Comparison of ENCODE assay signal across 24 cellular contexts in the genomic region with DNA sequence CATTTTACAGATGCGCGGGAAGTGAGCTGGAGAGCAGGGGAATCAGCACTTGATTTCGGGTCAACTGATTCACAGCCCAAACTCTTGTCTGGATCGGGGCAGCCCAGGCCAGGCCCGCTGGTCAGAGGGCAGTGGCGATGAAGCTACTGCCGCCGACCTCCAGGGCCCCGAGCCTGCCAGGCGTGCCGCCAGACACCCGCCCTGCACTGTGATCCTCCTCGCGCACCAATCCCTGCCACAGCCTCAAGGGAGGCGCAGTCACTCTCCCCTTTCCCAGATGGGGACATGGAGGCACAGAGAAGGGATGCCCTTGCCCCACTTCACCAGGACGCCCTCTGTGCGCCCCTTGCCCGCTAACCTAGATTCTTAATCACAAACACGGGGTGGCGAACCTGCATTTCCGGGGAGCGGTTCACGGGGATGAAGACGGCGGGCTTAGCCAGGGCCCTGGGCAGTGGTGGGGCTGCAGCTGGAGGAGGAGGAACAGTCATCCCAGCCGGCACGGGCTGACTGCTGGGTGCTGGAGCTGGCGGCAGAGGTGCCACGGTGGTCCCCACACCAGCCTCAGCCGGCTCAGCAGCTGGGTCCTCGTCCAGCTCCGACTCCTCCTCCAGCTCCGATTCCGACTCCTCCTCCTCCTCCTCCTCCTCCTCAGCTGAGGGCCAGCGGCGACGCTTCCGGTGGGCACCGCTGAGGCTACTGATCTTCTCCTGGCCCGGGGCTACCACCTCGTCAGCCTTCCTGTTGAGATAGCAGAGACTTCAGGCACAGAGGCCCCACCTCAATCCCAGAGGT. TPM values are rescaled to one million over a fixed set of nuclear protein-coding genes. Genes with fewer than 3 reads are reported as not detected.
DNase-seq lines count a peak whose midpoint lies in the region; ATAC-seq and TF ChIP-seq lines count a peak whose summit lies in the region.
"Had no signal": no experiment of that assay in that cellular context is flagged by ENCODE, and none has a peak within 500 bp of the region (broad histone marks: within the 10 kb centered on the region; RNA-seq: fewer than 3 reads in every experiment).

No MANE protein-coding gene starts in this region.

- peaks cover 28% of the 10 kb centered on the region for H3K79me1 ChIP-seq in mesenchymal stem cell (replicated peaks; ENCODE audit: low read length, poor library complexity, severe bottlenecking)

- no peaks in the 10 kb centered on the region for H3K9me3 ChIP-seq in left ventricle myocardium inferior (replicated peaks)
- H3K9me3 ChIP-seq in Panc1 (ENCODE audit: control insufficient read depth, insufficient read depth, low read depth, low read length), result no peaks in the 10 kb centered on the region
- H3K9me3 ChIP-seq in mesenchymal stem cell (ENCODE audit: control insufficient read depth, low read length), result no peaks in the 10 kb centered on the region
- H3K9me3 ChIP-seq in upper lobe of right lung, result no peaks in the 10 kb centered on the region
- H3K9me3 ChIP-seq: BLaER1 treated with 17β-estradiol and CSF1 and Interleukin-3, amounts not matched to agents 10 nM and 100 nM; SK-N-SH had no signal

- CTCF ChIA-PET in Panc1 (lab: Charles Lee), result no interaction called here

- H2BK12ac ChIP-seq in mesenchymal stem cell (ENCODE audit: low read length in 2 of 2), result no peak overlapping the region

- no peak overlapping the region for H3K9ac ChIP-seq in mesenchymal stem cell (ENCODE audit: low read length)
- H3K9ac ChIP-seq: BLaER1 treated with 17β-estradiol and CSF1 and Interleukin-3, amounts not matched to agents 10 nM and 100 nM; SK-N-SH had no signal

- H3K4me3 ChIP-seq in left ventricle myocardium inferior (no peak overlapping the region), Panc1 (ENCODE audit: low read depth in 2 of 2, low read length in 2 of 2) (no peak overlapping the region), mesenchymal stem cell (ENCODE audit: insufficient read depth in 1 of 2, low read depth in 1 of 2, low read length in 2 of 2) (no peak overlapping the region), upper lobe of right lung (no peak overlapping the region)
- H3K4me3 ChIP-seq: BLaER1 treated with 17β-estradiol and CSF1 and Interleukin-3, amounts not matched to agents 10 nM and 100 nM had no signal

- TF ChIP-seq CTCF in left ventricle myocardium inferior (IDR thresholded peaks at IDR 0.05; ENCODE audit: borderline replicate concordance) (no peak), Panc1 (IDR thresholded peaks at IDR 0.05) (no peak), upper lobe of right lung (IDR thresholded peaks at IDR 0.05) (no peak)

- H3K36me3 ChIP-seq in left ventricle myocardium inferior (peaks cover 89% of the 10 kb centered on the region), Panc1 (ENCODE audit: control insufficient read depth, insufficient read depth, low read length) (peaks cover 29% of the 10 kb centered on the region), mesenchymal stem cell (ENCODE audit: control insufficient read depth in 1 of 2, insufficient read depth in 2 of 2, low read depth in 1 of 2, low read length in 2 of 2) (peaks cover 66 to 77% of the 10 kb centered on the region in 2 experiments), upper lobe of right lung (peaks cover 92% of the 10 kb centered on the region)

- no peak overlapping the region for H3K18ac ChIP-seq in mesenchymal stem cell (ENCODE audit: low read depth in 1 of 2, low read length in 2 of 2)

- WGBS in mesenchymal stem cell, result 95% methylated on average over 39 of the region's 41 CpGs

- DNase-seq in Right ventricle myocardium inferior (ENCODE audit: missing footprints) (peak; percentile 53), left ventricle myocardium inferior (no peak), Panc1 (ENCODE audit: low read depth, low spot score) (no peak), mesenchymal stem cell (no peak), upper lobe of right lung (no peak), Ammon's horn (ENCODE audit: low spot score) (no peak), NCI-H510A treated with DMSO at 0.1 percent for 48 hours (lab: John Stamatoyannopoulos, UW) (no peak), OCI-M2 (lab: John Stamatoyannopoulos, UW; ENCODE audit: unreplicated experiment) (no peak)
- DNase-seq: CD4-positive, alpha-beta T cell; DMS53; HFFc6; Kasumi-1; NCI-H1105; NCI-H1436 treated with DMSO at 0.1 percent for 48 hours; NCI-H1930; NCI-H446; NCI-H526; NCI-H82; NK-92 treated with Interleukin-12 subunit alpha and Interleukin-12 subunit beta, amount 100 ng/mL, for 24 hours; SIG-M5; SK-N-SH; SW 1271 had no signal

- H3K4me2 ChIP-seq in mesenchymal stem cell (ENCODE audit: low read length, poor library complexity, severe bottlenecking), result no peak overlapping the region
- H3K4me2 ChIP-seq: BLaER1 treated with 17β-estradiol and CSF1 and Interleukin-3, amounts not matched to agents 10 nM and 100 nM; SK-N-SH had no signal

- H3K27ac ChIP-seq in left ventricle myocardium inferior (replicated peaks) (no peak overlapping the region), Panc1 (ENCODE audit: low read length) (no peak overlapping the region), mesenchymal stem cell (ENCODE audit: low read length, poor library complexity, severe bottlenecking) (no peak overlapping the region), upper lobe of right lung (no peak overlapping the region)
- H3K27ac ChIP-seq: BLaER1 treated with 17β-estradiol and CSF1 and Interleukin-3, amounts not matched to agents 10 nM and 100 nM; RWPE1 had no signal

- H3K27me3 ChIP-seq in left ventricle myocardium inferior (ENCODE audit: low read depth), result no peaks in the 10 kb centered on the region
- H3K27me3 ChIP-seq in Panc1 (ENCODE audit: control insufficient read depth, insufficient read depth, low read length), result no peaks in the 10 kb centered on the region
- no peaks in the 10 kb centered on the region for H3K27me3 ChIP-seq in mesenchymal stem cell (ENCODE audit: control insufficient read depth in 1 of 2, insufficient read depth in 1 of 2, low read length in 2 of 2)
- H3K27me3 ChIP-seq in upper lobe of right lung, result no peaks in the 10 kb centered on the region
- H3K27me3 ChIP-seq: BLaER1 treated with 17β-estradiol and CSF1 and Interleukin-3, amounts not matched to agents 10 nM and 100 nM had no signal

- peak overlapping the region; percentile 16 for H4K91ac ChIP-seq in mesenchymal stem cell (ENCODE audit: low read length)

- H2BK120ac ChIP-seq in mesenchymal stem cell (ENCODE audit: low read depth, low read length), result no peak overlapping the region

- BruUV-seq in Panc1 (replicated peaks; lab: Mats Ljungman, UMichigan), result no TSS peak

- no peak overlapping the region for H4K8ac ChIP-seq in mesenchymal stem cell (ENCODE audit: low read length)

- ATAC-seq in Right ventricle myocardium inferior, result no peak
- 0 out of 2 replicates have a peak, but pooled peaks have one; percentile 29 for ATAC-seq in Panc1
- ATAC-seq in upper lobe of right lung, result peak; percentile 17

- no peak overlapping the region for H2BK5ac ChIP-seq in mesenchymal stem cell (ENCODE audit: low read depth, low read length, poor library complexity, severe bottlenecking)

- H3K4me1 ChIP-seq in left ventricle myocardium inferior (no peaks in the 10 kb centered on the region), Panc1 (ENCODE audit: control insufficient read depth, insufficient read depth, low read length) (no peaks in the 10 kb centered on the region), mesenchymal stem cell (ENCODE audit: control insufficient read depth, insufficient read depth, low read depth, low read length) (no peaks in the 10 kb centered on the region), upper lobe of right lung (no peaks in the 10 kb centered on the region)
- H3K4me1 ChIP-seq: BLaER1 treated with 17β-estradiol and CSF1 and Interleukin-3, amounts not matched to agents 10 nM and 100 nM had no signal

- no peak overlapping the region for H3K14ac ChIP-seq in mesenchymal stem cell (ENCODE audit: low read length in 2 of 2)

- no peak overlapping the region for H2BK15ac ChIP-seq in mesenchymal stem cell (ENCODE audit: low read depth, poor library complexity, severe bottlenecking)

- POLR2A ChIA-PET in Panc1 (lab: Charles Lee), result no interaction called here

- no peak overlapping the region for H2AFZ ChIP-seq in mesenchymal stem cell (ENCODE audit: low read depth, low read length)

- no peak overlapping the region for H3K4ac ChIP-seq in mesenchymal stem cell (ENCODE audit: low read depth in 1 of 2, low read length in 2 of 2)

- H3K23ac ChIP-seq in mesenchymal stem cell (ENCODE audit: low read length in 2 of 2), result no peak overlapping the region

- no peak overlapping the region for H2AK5ac ChIP-seq in mesenchymal stem cell (ENCODE audit: low read length, severe bottlenecking)

- intact Hi-C loops in Right ventricle myocardium inferior (cut with DNase I) (no loop called here), left ventricle myocardium inferior (cut with micrococcal nuclease) (no loop called here), Panc1 (cut with micrococcal nuclease; ENCODE audit: unreplicated experiment) (no loop called here), upper lobe of right lung (cut with DNase I) (no loop called here)

- in situ Hi-C loops in Panc1 (cut with HindIII; ENCODE audit: low pct_unique_long_range_greater_than_20kb, low sequenced_read_pairs), result no loop called here

RNA-seq across cellular contexts. Expression of gene DHX37, which starts 8.6 kb away (rescaled TPM):
- total RNA-seq in Right ventricle myocardium inferior (6.2 TPM), left ventricle myocardium inferior (5.5 TPM), Panc1 (2021; ENCODE audit: unreplicated experiment) (57.4 TPM), upper lobe of right lung (14.6 TPM)
- polyA plus RNA-seq in Panc1 (2012; ENCODE audit: insufficient read length), result 51.3 TPM
- polyA plus RNA-seq in mesenchymal stem cell (2013, experiment 1 of 2), result 6.0 TPM
- 6.0 TPM for polyA plus RNA-seq in mesenchymal stem cell (2013, experiment 2 of 2)

RNA-seq across cellular contexts. Expression of gene BRI3BP, which starts 13.2 kb away (rescaled TPM):
- total RNA-seq in Right ventricle myocardium inferior (4.1 TPM), left ventricle myocardium inferior (4.3 TPM), Panc1 (2021; ENCODE audit: unreplicated experiment) (35.1 TPM), upper lobe of right lung (8.2 TPM)
- polyA plus RNA-seq in Panc1 (2012; ENCODE audit: insufficient read length), result 15.1 TPM
- polyA plus RNA-seq in mesenchymal stem cell (2013, experiment 1 of 2), result 2.1 TPM
- 2.2 TPM for polyA plus RNA-seq in mesenchymal stem cell (2013, experiment 2 of 2)
